8 cellular contexts compared by ENCODE assay signal in genomic region chr16:30633526-30633925, GRCh38. TPM values are rescaled to one million over a fixed set of nuclear protein-coding genes. Genes with fewer than 3 reads are reported as not detected.
DNase-seq lines count a peak whose midpoint lies in the region; ATAC-seq and TF ChIP-seq lines count a peak whose summit lies in the region.

No MANE protein-coding gene starts in this region.

- H3K36me3 ChIP-seq in IMR-90 (ENCODE audit: control insufficient read depth, insufficient read depth, low read length) = no peaks in the 10 kb centered on the region
- H3K36me3 ChIP-seq in muscle layer of colon (ENCODE audit: insufficient read depth, low read length) = no peaks in the 10 kb centered on the region

- H2BK5ac ChIP-seq in IMR-90 (ENCODE audit: low read depth, low read length, poor library complexity, severe bottlenecking) = peak overlapping the region; percentile 63

- no peak overlapping the region for H2BK20ac ChIP-seq in IMR-90 (ENCODE audit: low read depth, low read length)

- TF ChIP-seq RAD21 in IMR-90 (IDR thresholded peaks at IDR 0.05; ENCODE audit: low read length) = no peak

- no peak overlapping the region for H2BK120ac ChIP-seq in IMR-90 (ENCODE audit: low read depth, low read length)

- POLR2A ChIA-PET in IMR-90 (lab: Charles Lee; ENCODE audit: unreplicated experiment) = no interaction called here

- in situ Hi-C loops in IMR-90 (cut with MboI; ENCODE audit: low sequenced_read_pairs) = loop anchor here (5.0 kb wide), 1 partner anchor 186 kb away; the partner anchor contains the start of gene SEPHS2

- peak overlapping the region; percentile 75 for H3K14ac ChIP-seq in IMR-90 (replicated peaks; ENCODE audit: low read depth, low read length)

- intact Hi-C loops in IMR-90 (cut with micrococcal nuclease) = no loop called here

- TF ChIP-seq POLR2A in IMR-90 (IDR thresholded peaks at IDR 0.05; ENCODE audit: low read depth, low read length) = no peak

- CTCF ChIA-PET in IMR-90 (lab: Yijun Ruan, JAX) = interaction anchor here (1.0 kb wide), 1 partner anchor 17 kb away, joined by 3 read pairs; the partner anchor contains the start of gene PRR14

- no peaks in the 10 kb centered on the region for H3K4me1 ChIP-seq in IMR-90 (ENCODE audit: control insufficient read depth, insufficient read depth, low read length)
- peaks cover 3% of the 10 kb centered on the region for H3K4me1 ChIP-seq in muscle layer of colon (ENCODE audit: insufficient read depth, low read length)

- WGBS in IMR-90 (ENCODE audit: extremely low coverage in 2 of 2, insufficient read length in 1 of 2), 2 experiments = no CpG with 5 or more reads among the region's 17 CpGs

- H3K9me3 ChIP-seq in IMR-90 (ENCODE audit: control insufficient read depth, insufficient read depth, low read length) (no peaks in the 10 kb centered on the region), muscle layer of colon (ENCODE audit: low read length) (no peaks in the 10 kb centered on the region)

- H3K79me1 ChIP-seq in IMR-90 (ENCODE audit: low read depth in 1 of 2, low read length in 2 of 2) = peaks cover 8 to 19% of the 10 kb centered on the region in 2 experiments; a peak in 3 of 4 replicates

- no TSS peak for BruUV-seq in IMR-90 (replicated peaks; lab: Mats Ljungman, UMichigan)

- no peaks in the 10 kb centered on the region for H4K20me1 ChIP-seq in IMR-90 (ENCODE audit: insufficient read depth, low read length)

- DNase-seq in IMR-90 (no peak), caudate nucleus (lab: John Stamatoyannopoulos, UW) (no peak), inferior parietal cortex (ENCODE audit: extremely low spot score) (no peak), NCI-H2029 treated with DMSO at 0.1 percent for 48 hours (lab: John Stamatoyannopoulos, UW) (no peak)
- DNase-seq in stimulated activated CD4-positive, alpha-beta T cell treated with anti-CD3 and anti-CD28 coated beads, Interleukin-12 subunit alpha, Interleukin-12 subunit beta, amount 100 ng/mL, for 4 hours = no peak

- H3K27ac ChIP-seq in 22Rv1 (peak overlapping the region; percentile 83), IMR-90 (ENCODE audit: insufficient read depth, low read length) (peak overlapping the region; percentile 3), caudate nucleus (ENCODE audit: low read depth, low read length) (peak overlapping the region; percentile 88), muscle layer of colon (ENCODE audit: low read depth, low read length) (peak overlapping the region; percentile 17)

- H3K4ac ChIP-seq in IMR-90 (ENCODE audit: low read depth, low read length) = peak overlapping the region; percentile 78

- H3K9me1 ChIP-seq in IMR-90 (ENCODE audit: insufficient read depth, low read length) = no peaks in the 10 kb centered on the region; the same call in 1 of the 2 replicates

- peak overlapping the region; percentile 90 for H2AFZ ChIP-seq in IMR-90 (replicated peaks; ENCODE audit: low read length, poor library complexity)

- H4K91ac ChIP-seq in IMR-90 (ENCODE audit: insufficient read depth, low read depth, low read length) = 0 out of 2 replicates have a peak overlapping the region, but pooled peaks have one; percentile 54

- no peak overlapping the region for H3K23ac ChIP-seq in IMR-90 (ENCODE audit: low read depth, low read length)

- H3K9ac ChIP-seq in IMR-90 (ENCODE audit: low read depth, low read length) (peak overlapping the region; percentile 2; the same call in 1 of the 2 replicates), muscle layer of colon (ENCODE audit: low read length) (peak overlapping the region; percentile 45)

- H3K27me3 ChIP-seq in IMR-90 (ENCODE audit: control insufficient read depth, insufficient read depth, low read length) (no peaks in the 10 kb centered on the region), muscle layer of colon (ENCODE audit: control insufficient read depth in 1 of 2, insufficient read depth in 2 of 2, low read length in 2 of 2) (no peaks in the 10 kb centered on the region)

- peak overlapping the region; percentile 88 for H3K4me3 ChIP-seq in IMR-90 (ENCODE audit: insufficient read depth, low read depth, low read length)
- H3K4me3 ChIP-seq in muscle layer of colon (ENCODE audit: low read depth in 1 of 2, low read length in 2 of 2) = peak overlapping the region; percentile 43 to 75

- peak overlapping the region; percentile 85 for H2AK9ac ChIP-seq in IMR-90 (replicated peaks; ENCODE audit: low read depth, low read length, poor library complexity)

- no peak overlapping the region; the same call in 2 of the 3 replicates for H2BK15ac ChIP-seq in IMR-90 (ENCODE audit: low read depth, low read length)

- peak overlapping the region; percentile 73; the same call in 1 of the 2 replicates for H2AK5ac ChIP-seq in IMR-90 (ENCODE audit: low read depth, low read length)

- peak overlapping the region; percentile 14; the same call in 1 of the 2 replicates for H3K56ac ChIP-seq in IMR-90 (ENCODE audit: extremely low read depth, insufficient read depth, low read length)

- TF ChIP-seq CTCF in 22Rv1 (IDR thresholded peaks at IDR 0.05) (no peak), IMR-90 (conservative IDR thresholded peaks at IDR 0.05; ENCODE audit: low read depth, low read length) (no peak)

- no peak overlapping the region for H3K18ac ChIP-seq in IMR-90 (ENCODE audit: low read depth, low read length)

- ATAC-seq in IMR-90 (ENCODE audit: low read depth) (no peak), HG03280 (IDR thresholded peaks at IDR 0.05; ENCODE audit: unreplicated experiment) (no peak)

- H3K4me2 ChIP-seq in IMR-90 (ENCODE audit: low read depth, low read length) = peak overlapping the region; percentile 41

- dilution Hi-C loops in IMR-90 (cut with HindIII; ENCODE audit: low sequenced_read_pairs, unreplicated experiment) = no loop called here

- H4K8ac ChIP-seq in IMR-90 (ENCODE audit: low read depth in 2 of 2, low read length in 2 of 2) = peak overlapping the region; percentile 50 to 91

- H4K5ac ChIP-seq in IMR-90 (ENCODE audit: low read depth, low read length) = peak overlapping the region; percentile 42

TF ChIP-seq in IMR-90, 13 proteins besides CTCF, POLR2A, EP300 and RAD21:
- TF ChIP-seq SMC3 (IDR thresholded peaks at IDR 0.05; ENCODE audit: low read depth, low read length) = no peak
- no peak for TF ChIP-seq USF2 (IDR thresholded peaks at IDR 0.05; ENCODE audit: low read depth, low read length)
- TF ChIP-seq NFE2L2 (IDR thresholded peaks at IDR 0.05; ENCODE audit: low read depth, low read length) = no peak
- TF ChIP-seq MXI1 (IDR thresholded peaks at IDR 0.05; ENCODE audit: borderline replicate concordance, low read depth, low read length) = no peak
- TF ChIP-seq MAZ (IDR thresholded peaks at IDR 0.05; ENCODE audit: borderline replicate concordance, low read depth, low read length) = no peak
- no peak for TF ChIP-seq RCOR1 (IDR thresholded peaks at IDR 0.05; ENCODE audit: insufficient replicate concordance, low read length)
- TF ChIP-seq FOS (IDR thresholded peaks at IDR 0.05; ENCODE audit: low read depth, low read length) = no peak
- no peak for TF ChIP-seq MAFK (IDR thresholded peaks at IDR 0.05; ENCODE audit: low read depth, low read length)
- TF ChIP-seq ELK1 (IDR thresholded peaks at IDR 0.05; ENCODE audit: borderline replicate concordance, low read depth, low read length) = no peak
- no peak for TF ChIP-seq CHD1 (IDR thresholded peaks at IDR 0.05; ENCODE audit: low read depth, low read length)
- TF ChIP-seq CEBPB (IDR thresholded peaks at IDR 0.05; ENCODE audit: low read depth, low read length) = no peak
- no peak for TF ChIP-seq RFX5 (IDR thresholded peaks at IDR 0.05; ENCODE audit: low read depth, low read length)
- no peak for TF ChIP-seq BHLHE40 (IDR thresholded peaks at IDR 0.05; ENCODE audit: low read depth, low read length)

RNA-seq across cellular contexts. Expression of gene PRR14, which starts 17.2 kb away (rescaled TPM):
- 1.4 and 2.2 TPM in 2 replicates for total RNA-seq in IMR-90 (2012; rRNA removed)
- polyA plus RNA-seq in IMR-90 (2012; rRNA removed) = 11.8 and 11.9 TPM in 2 replicates
- polyA plus RNA-seq in IMR-90 (2012; cell fraction: cytosol; rRNA removed) = 8.8 and 11.3 TPM in 2 replicates
- polyA plus RNA-seq in IMR-90 (2012; cell fraction: nucleus; rRNA removed; ENCODE audit: low replicate concordance) = 43.3 and 60.6 TPM in 2 replicates

RNA-seq across cellular contexts. Expression of gene ZNF689, which starts 23.3 kb away (rescaled TPM):
- 1.9 and 2.7 TPM in 2 replicates for total RNA-seq in IMR-90 (2012; rRNA removed)
- 2.9 and 3.8 TPM in 2 replicates for polyA plus RNA-seq in IMR-90 (2012; rRNA removed)
- polyA plus RNA-seq in IMR-90 (2012; cell fraction: cytosol; rRNA removed) = 2.1 and 3.8 TPM in 2 replicates
- 3.3 and 5.2 TPM in 2 replicates for polyA plus RNA-seq in IMR-90 (2012; cell fraction: nucleus; rRNA removed; ENCODE audit: low replicate concordance)

RNA-seq across cellular contexts. Expression of gene FBRS, which starts 24.7 kb away (rescaled TPM):
- total RNA-seq in IMR-90 (2012; rRNA removed) = 2.0 and 2.8 TPM in 2 replicates
- polyA plus RNA-seq in IMR-90 (2012; rRNA removed) = 20.5 and 22.4 TPM in 2 replicates
- 15.0 and 18.0 TPM in 2 replicates for polyA plus RNA-seq in IMR-90 (2012; cell fraction: cytosol; rRNA removed)
- 64.6 and 100 TPM in 2 replicates for polyA plus RNA-seq in IMR-90 (2012; cell fraction: nucleus; rRNA removed; ENCODE audit: low replicate concordance)

RNA-seq across cellular contexts. Expression of gene ZNF785, which starts 48.0 kb away (rescaled TPM):
- total RNA-seq in IMR-90 (2012; rRNA removed) = 2.8 and 2.9 TPM in 2 replicates
- polyA plus RNA-seq in IMR-90 (2012; rRNA removed) = 4.0 and 4.2 TPM in 2 replicates
- polyA plus RNA-seq in IMR-90 (2012; cell fraction: cytosol; rRNA removed) = 1.2 and 2.4 TPM in 2 replicates
- 10.3 and 15.8 TPM in 2 replicates for polyA plus RNA-seq in IMR-90 (2012; cell fraction: nucleus; rRNA removed; ENCODE audit: low replicate concordance)

Comparison
In these comparisons a context has a peak if more than half of its experiments do, and no peak if none do; other contexts are left out.
1. H3K27ac ChIP-seq: peak in every context shown above with its lines; median percentile 88 in caudate nucleus; 83 in 22Rv1; 17 in muscle layer of colon; 3 in IMR-90.